Comparison of ENCODE assay signal across 1 cellular context in genomic region chr19:40159744-40160143, GRCh38.
TF ChIP-seq lines count a peak whose summit lies in the region.

No MANE protein-coding gene starts in this region.

TF ChIP-seq in HepG2, 621 proteins besides CTCF, POLR2A, EP300 and RAD21 (continued from another document and continues in another):
- TF ChIP-seq ZBTB40 (IDR thresholded peaks at IDR 0.05) (no peak), ZBTB40 (CRISPR knock-in tag; IDR thresholded peaks at IDR 0.05) (no peak), ZGPAT (CRISPR knock-in tag; IDR thresholded peaks at IDR 0.05) (no peak), HNRNPH1 (optimal IDR thresholded peaks at IDR 0.05; ENCODE audit: low read depth, low read length) (no peak), ZFX (CRISPR knock-in tag; IDR thresholded peaks at IDR 0.05; ENCODE audit: low read depth) (peak; percentile 40; the same call in 1 of the 2 replicates), LCORL (IDR thresholded peaks at IDR 0.05) (no peak), LCORL (CRISPR knock-in tag; IDR thresholded peaks at IDR 0.05) (no peak), ZNF879 (CRISPR knock-in tag; IDR thresholded peaks at IDR 0.05) (no peak), SAP130 (CRISPR knock-in tag; IDR thresholded peaks at IDR 0.05; ENCODE audit: low read depth) (peak; percentile 46; the same call in 1 of the 2 replicates), MED1 (CRISPR knock-in tag; IDR thresholded peaks at IDR 0.05) (0 out of 2 replicates have a peak, but pooled peaks have one; percentile 23), ZNF207 (IDR thresholded peaks at IDR 0.05; ENCODE audit: borderline replicate concordance) (no peak), MIXL1 (CRISPR knock-in tag; IDR thresholded peaks at IDR 0.05) (no peak), ZKSCAN8 (CRISPR knock-in tag; IDR thresholded peaks at IDR 0.05; ENCODE audit: borderline replicate concordance) (no peak), KDM4B (CRISPR knock-in tag; IDR thresholded peaks at IDR 0.05) (no peak), PITX1 (CRISPR knock-in tag; IDR thresholded peaks at IDR 0.05) (peak; percentile 81), THAP9 (CRISPR knock-in tag; IDR thresholded peaks at IDR 0.05; ENCODE audit: borderline replicate concordance) (peak; percentile 73; the same call in 1 of the 2 replicates), POGZ (CRISPR knock-in tag; IDR thresholded peaks at IDR 0.05) (no peak), ZNF556 (CRISPR knock-in tag; IDR thresholded peaks at IDR 0.05; ENCODE audit: borderline replicate concordance) (no peak), SUZ12 (IDR thresholded peaks at IDR 0.05; ENCODE audit: low read depth, low read length) (no peak), RCOR2 (CRISPR knock-in tag; IDR thresholded peaks at IDR 0.05) (no peak), ADNP (CRISPR knock-in tag; IDR thresholded peaks at IDR 0.05) (no peak), KLF15 (CRISPR knock-in tag; IDR thresholded peaks at IDR 0.05; ENCODE audit: borderline replicate concordance) (no peak), THAP7 (CRISPR knock-in tag; IDR thresholded peaks at IDR 0.05) (no peak), ARID4A (CRISPR knock-in tag; IDR thresholded peaks at IDR 0.05; ENCODE audit: borderline replicate concordance) (no peak), ZNF83 (CRISPR knock-in tag; IDR thresholded peaks at IDR 0.05; ENCODE audit: borderline replicate concordance) (no peak), U2AF1 (optimal IDR thresholded peaks at IDR 0.05; ENCODE audit: low read depth, low read length) (no peak), JARID2 (CRISPR knock-in tag; IDR thresholded peaks at IDR 0.05; ENCODE audit: insufficient replicate concordance) (no peak), KMT2B (CRISPR knock-in tag; IDR thresholded peaks at IDR 0.05) (no peak), MATR3 (CRISPR knock-in tag; IDR thresholded peaks at IDR 0.05) (no peak), SNAPC5 (CRISPR knock-in tag; IDR thresholded peaks at IDR 0.05; ENCODE audit: borderline replicate concordance) (no peak), BCL6 (CRISPR knock-in tag; IDR thresholded peaks at IDR 0.05) (no peak), ATF6 (CRISPR knock-in tag; conservative IDR thresholded peaks at IDR 0.05) (no peak), NFATC3 (CRISPR knock-in tag; IDR thresholded peaks at IDR 0.05) (no peak)
